ENCODE assay signal across 30 cellular contexts in the genomic region with DNA sequence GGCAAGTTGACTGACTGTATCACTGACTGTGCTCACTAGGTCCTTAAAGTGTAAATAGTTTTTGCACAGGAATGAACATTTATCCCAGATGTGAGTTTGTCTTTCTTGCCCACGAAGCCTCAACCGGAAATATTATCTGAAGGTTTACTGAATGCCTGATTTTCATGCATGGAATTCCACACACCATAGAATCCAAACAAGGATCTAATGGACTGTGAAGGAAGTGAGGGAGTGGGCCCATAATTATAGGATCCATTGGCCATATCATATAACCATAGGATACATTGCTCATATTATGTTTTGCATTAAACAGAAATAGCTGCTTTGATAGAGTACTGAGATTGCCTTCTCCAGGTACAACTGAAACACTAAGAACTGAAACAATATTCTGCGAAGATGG.
"Had no signal": no experiment of that assay in that cellular context is flagged by ENCODE, and none has a peak within 500 bp of the region (broad histone marks: within the 10 kb centered on the region; RNA-seq: fewer than 3 reads in every experiment).

No MANE protein-coding gene starts in this region.

- H3K27me3 Mint-ChIP-seq: naive thymus-derived CD8-positive, alpha-beta T cell; natural killer cell treated with Interleukin-12 subunit alpha and Interleukin-12 subunit beta and Interleukin-15 and Interleukin-18, amount 100 ng/mL, for 72 hours; progenitor cell of endocrine pancreas; stimulated activated naive B cell treated with anti-CD40 and anti-IgM and Interleukin-4, amounts not matched to agents 10 μg/mL and 1 μg/mL and 100 μg/mL, for 72 hours; stimulated activated naive CD8-positive, alpha-beta T cell treated with anti-CD3 and anti-CD28 coated beads, Interleukin-15, Interleukin-2, amounts not matched to agents 100 ng/mL and 50 ng/mL, for 24 hours had no signal

- H3K27ac Mint-ChIP-seq: naive thymus-derived CD8-positive, alpha-beta T cell; natural killer cell treated with Interleukin-12 subunit alpha and Interleukin-12 subunit beta and Interleukin-15 and Interleukin-18, amount 100 ng/mL, for 72 hours; nephron progenitor cell; progenitor cell of endocrine pancreas; stimulated activated effector memory CD8-positive, alpha-beta T cell treated with anti-CD3 and anti-CD28 coated beads, Interleukin-12 subunit alpha, Interleukin-12 subunit beta, amount 100 ng/mL, for 72 hours; stimulated activated naive B cell treated with anti-CD40 and anti-IgM and Interleukin-4, amounts not matched to agents 10 μg/mL and 1 μg/mL and 100 μg/mL, for 72 hours; stimulated activated naive CD8-positive, alpha-beta T cell treated with anti-CD3 and anti-CD28 coated beads, Interleukin-15, Interleukin-2, amounts not matched to agents 100 ng/mL and 50 ng/mL, for 24 hours had no signal

- H3K4me1 ChIP-seq: parathyroid adenoma, psoas muscle, right lobe of liver, sigmoid colon, stomach, thyroid gland, tibial nerve, upper lobe of left lung, vagina had no signal

- H3K36me3 Mint-ChIP-seq: naive thymus-derived CD8-positive, alpha-beta T cell; stimulated activated effector memory CD8-positive, alpha-beta T cell treated with anti-CD3 and anti-CD28 coated beads, Interleukin-12 subunit alpha, Interleukin-12 subunit beta, amount 100 ng/mL, for 72 hours; stimulated activated naive B cell treated with anti-CD40 and anti-IgM and Interleukin-4, amounts not matched to agents 10 μg/mL and 1 μg/mL and 100 μg/mL, for 72 hours had no signal

- H3K27me3 ChIP-seq: neutrophil, ovary, right lobe of liver, sigmoid colon, stomach, thyroid gland, tibial nerve, upper lobe of left lung, vagina had no signal

- H3K9me3 ChIP-seq: neutrophil, ovary, right lobe of liver, sigmoid colon, stomach, thoracic aorta, thyroid gland, tibial nerve, upper lobe of left lung, vagina had no signal

- H3K27ac ChIP-seq: neutrophil, ovary, parathyroid adenoma, psoas muscle, right lobe of liver, sigmoid colon, stomach, thoracic aorta, thyroid gland, tibial nerve, upper lobe of left lung, vagina had no signal

- ATAC-seq: naive thymus-derived CD8-positive, alpha-beta T cell; natural killer cell treated with Interleukin-12 subunit alpha and Interleukin-12 subunit beta and Interleukin-15 and Interleukin-18, amount 100 ng/mL, for 72 hours; psoas muscle; right cardiac atrium; right lobe of liver; stimulated activated effector memory CD8-positive, alpha-beta T cell treated with anti-CD3 and anti-CD28 coated beads, Interleukin-12 subunit alpha, Interleukin-12 subunit beta, amount 100 ng/mL, for 72 hours; stimulated activated naive B cell treated with anti-CD40 and anti-IgM and Interleukin-4, amounts not matched to agents 10 μg/mL and 1 μg/mL and 100 μg/mL, for 72 hours had no signal

- H2AFZ ChIP-seq: parathyroid adenoma had no signal

- H3K79me2 ChIP-seq: parathyroid adenoma had no signal

- H3K4me3 ChIP-seq: ovary, psoas muscle, right lobe of liver, sigmoid colon, stomach, thoracic aorta, thyroid gland, tibial nerve, upper lobe of left lung, vagina had no signal

- H3K4me3 Mint-ChIP-seq: naive thymus-derived CD8-positive, alpha-beta T cell; natural killer cell treated with Interleukin-12 subunit alpha and Interleukin-12 subunit beta and Interleukin-15 and Interleukin-18, amount 100 ng/mL, for 72 hours; nephron progenitor cell; neural crest cell; stimulated activated effector memory CD8-positive, alpha-beta T cell treated with anti-CD3 and anti-CD28 coated beads, Interleukin-12 subunit alpha, Interleukin-12 subunit beta, amount 100 ng/mL, for 72 hours; stimulated activated naive B cell treated with anti-CD40 and anti-IgM and Interleukin-4, amounts not matched to agents 10 μg/mL and 1 μg/mL and 100 μg/mL, for 72 hours; stimulated activated naive CD8-positive, alpha-beta T cell treated with anti-CD3 and anti-CD28 coated beads, Interleukin-15, Interleukin-2, amounts not matched to agents 100 ng/mL and 50 ng/mL, for 24 hours had no signal

- DNase-seq: naive thymus-derived CD8-positive, alpha-beta T cell; nephron progenitor cell; nucleus accumbens; ovary; posterior cingulate gyrus; psoas muscle; right cardiac atrium; right lobe of liver; sigmoid colon; small intestine; stimulated activated CD4-positive, alpha-beta T cell treated with anti-CD3 and anti-CD28 coated beads, Interleukin-15, amount 100 ng/mL, for 24 hours; stimulated activated CD4-positive, alpha-beta T cell treated with anti-CD3 and anti-CD28 coated beads, Interleukin-2, amount 100 ng/mL, for 24 hours; stimulated activated CD4-positive, alpha-beta T cell treated with anti-CD3 and anti-CD28 coated beads, Interleukin-2, amount 100 ng/mL, for 48 hours; stimulated activated CD4-positive, alpha-beta T cell treated with anti-CD3 and anti-CD28 coated beads, Interleukin-4, amount 100 ng/mL, for 24 hours; stimulated activated naive B cell treated with anti-CD40 and anti-IgM and Interleukin-4, amounts not matched to agents 10 μg/mL and 1 μg/mL and 100 μg/mL, for 72 hours; stimulated activated naive CD4-positive, alpha-beta T cell treated with Interleukin-2 at 50 U/mL for 16 hours; stomach; thyroid gland; trophoblast cell; upper lobe of left lung had no signal

- H3K9me3 Mint-ChIP-seq: nephron progenitor cell, neural crest cell had no signal

- H3K36me3 ChIP-seq: neutrophil, ovary, right lobe of liver, sigmoid colon, stomach, thoracic aorta, thyroid gland, tibial nerve, upper lobe of left lung, vagina had no signal

- H3K4me1 Mint-ChIP-seq: naive thymus-derived CD8-positive, alpha-beta T cell; nephron progenitor cell; neural crest cell; stimulated activated effector memory CD8-positive, alpha-beta T cell treated with anti-CD3 and anti-CD28 coated beads, Interleukin-12 subunit alpha, Interleukin-12 subunit beta, amount 100 ng/mL, for 72 hours; stimulated activated naive B cell treated with anti-CD40 and anti-IgM and Interleukin-4, amounts not matched to agents 10 μg/mL and 1 μg/mL and 100 μg/mL, for 72 hours had no signal
